Comparison of ENCODE assay signal across 31 cellular contexts in the genomic region with DNA sequence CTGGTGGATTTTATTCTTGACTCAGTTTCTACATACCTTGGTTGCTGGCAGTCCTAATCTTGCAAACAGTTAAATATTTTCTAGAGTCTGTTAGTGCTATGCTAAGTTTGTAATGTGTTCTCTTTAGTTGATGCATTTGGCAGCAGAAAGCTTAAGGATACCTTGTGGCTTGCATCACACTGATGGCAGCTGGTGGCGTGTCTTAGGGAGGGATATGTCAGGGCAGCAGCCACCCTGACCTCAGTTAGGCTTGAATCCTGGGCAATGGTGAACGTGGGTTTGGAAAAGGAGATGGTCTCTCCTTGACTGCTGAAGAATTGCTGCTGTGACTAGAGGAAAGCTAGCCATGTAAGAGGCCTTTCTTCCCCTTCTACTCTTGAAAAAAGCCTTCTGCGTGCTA. TPM values are rescaled to one million over a fixed set of nuclear protein-coding genes. Genes with fewer than 3 reads are reported as not detected.
A peak's percentile ranks its signal among the peaks of the same experiment; 100 is the strongest.
DNase-seq lines count a peak whose midpoint lies in the region; ATAC-seq, FAIRE-seq and TF ChIP-seq lines count a peak whose summit lies in the region.
"Had no signal": no experiment of that assay in that cellular context is flagged by ENCODE, and none has a peak within 500 bp of the region (broad histone marks: within the 10 kb centered on the region; RNA-seq: fewer than 3 reads in every experiment).

No MANE protein-coding gene starts in this region.

- H4K5ac ChIP-seq in H9 (ENCODE audit: insufficient read length, low read depth, low read length) (no peak overlapping the region), H1 (ENCODE audit: insufficient read length, low read depth, low read length) (no peak overlapping the region)

- H3K9ac ChIP-seq in H9 (ENCODE audit: extremely low read depth, insufficient read length, low read length), result no peak overlapping the region
- H3K9ac ChIP-seq in H1 (replicated peaks in 1 of 4; ENCODE audit: extremely low read depth in 1 of 4, low read depth in 3 of 4, low read length in 3 of 4), result 0 out of 7 replicates have a peak overlapping the region, but pooled peaks of 1 of the 4 experiments have one; percentile 9

- intact Hi-C loops in activated CD8-positive, alpha-beta T cell treated with anti-CD3 and anti-CD28 coated beads for 36 hours (cut with micrococcal nuclease), result no loop called here
- intact Hi-C loops in psoas muscle (cut with DNase I), result no loop called here

- H3K79me1 ChIP-seq in H9 (ENCODE audit: insufficient read depth, low read depth, low read length, poor library complexity, severe bottlenecking) (no peaks in the 10 kb centered on the region), H1 (ENCODE audit: low read depth, low read length) (no peaks in the 10 kb centered on the region)

- H3K4me2 ChIP-seq in H9 (ENCODE audit: insufficient read depth, insufficient read length, low read length), result no peak overlapping the region
- no peak overlapping the region for H3K4me2 ChIP-seq in H1 (ENCODE audit: insufficient read depth in 1 of 2, low read depth in 2 of 2, low read length in 2 of 2)
- H3K4me2 ChIP-seq: hepatocyte had no signal

- H4K8ac ChIP-seq in H9 (replicated peaks; ENCODE audit: insufficient read length, low read depth, low read length) (no peak overlapping the region), H1 (ENCODE audit: extremely low read depth, insufficient read depth, low read length) (no peak overlapping the region)

- no peak for TF ChIP-seq EP300 in H1 (IDR thresholded peaks at IDR 0.05; ENCODE audit: borderline replicate concordance in 1 of 2, low read depth in 2 of 2, low read length in 2 of 2)

- no peak for DNase-seq in activated CD8-positive, alpha-beta T cell treated with anti-CD3 and anti-CD28 coated beads for 36 hours
- DNase-seq in activated CD8-positive, alpha-beta T cell treated with anti-CD3 and anti-CD28 coated beads, Interleukin-2, amount 10 ng/mL, durations not matched to agents 7 days and 5 days, result no peak
- DNase-seq in H9, result no peak
- no peak for DNase-seq in H1 (ENCODE audit: low read depth in 1 of 2, low spot score in 2 of 2)
- no peak for DNase-seq in psoas muscle
- no peak for DNase-seq in DMS 273 treated with DMSO at 0.1 percent for 48 hours (lab: John Stamatoyannopoulos, UW)
- DNase-seq in SHP77 (lab: John Stamatoyannopoulos, UW), result no peak
- DNase-seq: activated CD4-positive, alpha-beta T cell treated with anti-CD3 and anti-CD28 coated beads, Interleukin-2, amount 50 U/mL, for 48 hours; activated CD4-positive, CD25-positive, alpha-beta regulatory T cell; activated T-cell treated with anti-CD3 and anti-CD28 coated beads for 4 hours; aorta; foreskin keratinocyte; H7; KG1; mesenchymal stem cell; MM.1S; NCI-H2029; NCI-H526 treated with DMSO at 0.1 percent for 48 hours; nucleus accumbens; sigmoid colon; SJCRH30; stimulated activated CD4-positive, alpha-beta T cell treated with anti-CD3 and anti-CD28 coated beads, Interleukin-15, amount 100 ng/mL, for 24 hours; stomach; tibial artery had no signal

- H3K18ac ChIP-seq in H9 (ENCODE audit: insufficient read length, low read depth, low read length), result no peak overlapping the region
- H3K18ac ChIP-seq in H1 (ENCODE audit: extremely low read depth, low read length), result no peak overlapping the region

- H3K23me2 ChIP-seq in H9 (ENCODE audit: insufficient read length, low read depth, low read length, poor library complexity, severe bottlenecking) (peaks cover 9% of the 10 kb centered on the region), H1 (ENCODE audit: low read depth, low read length) (peaks cover 11% of the 10 kb centered on the region)

- H3K27me3 ChIP-seq in H9 (ENCODE audit: insufficient read depth, low read length) (no peaks in the 10 kb centered on the region), H1 (replicated peaks in 1 of 4; ENCODE audit: control insufficient read depth in 3 of 4, extremely low read depth in 1 of 4, insufficient read depth in 3 of 4, low read length in 3 of 4) (peaks cover 0 to 2% (median 0%) of the 10 kb centered on the region in 4 experiments; a peak in 2 of 7 replicates), psoas muscle (ENCODE audit: insufficient read depth in 3 of 3, low read length in 2 of 3) (no peaks in the 10 kb centered on the region)
- H3K27me3 ChIP-seq: esophagus muscularis mucosa, foreskin keratinocyte, hepatocyte, sigmoid colon, SJCRH30, stomach, tibial artery had no signal

- peaks cover 40% of the 10 kb centered on the region for H3K4me1 Mint-ChIP-seq in activated CD8-positive, alpha-beta T cell treated with anti-CD3 and anti-CD28 coated beads for 36 hours (ENCODE audit: low read depth)
- H3K4me1 Mint-ChIP-seq in activated CD8-positive, alpha-beta T cell treated with anti-CD3 and anti-CD28 coated beads, Interleukin-2, amount 10 ng/mL, durations not matched to agents 7 days and 5 days (ENCODE audit: low read depth), result peaks cover 36% of the 10 kb centered on the region
- H3K4me1 Mint-ChIP-seq in H9, result peaks cover 16 to 19% of the 10 kb centered on the region in 2 experiments

- H3K23ac ChIP-seq in H9 (ENCODE audit: insufficient read length, low read depth, low read length) (no peak overlapping the region), H1 (ENCODE audit: insufficient read length) (no peak overlapping the region)

- peaks cover 48% of the 10 kb centered on the region for H3K36me3 Mint-ChIP-seq in activated CD8-positive, alpha-beta T cell treated with anti-CD3 and anti-CD28 coated beads for 36 hours (ENCODE audit: low read depth)
- peaks cover 61% of the 10 kb centered on the region for H3K36me3 Mint-ChIP-seq in activated CD8-positive, alpha-beta T cell treated with anti-CD3 and anti-CD28 coated beads, Interleukin-2, amount 10 ng/mL, durations not matched to agents 7 days and 5 days (ENCODE audit: low read depth)
- H3K36me3 Mint-ChIP-seq in H9 (ENCODE audit: insufficient read depth in 1 of 3, low read depth in 3 of 3), result peaks cover 6 to 36% (median 17%) of the 10 kb centered on the region in 3 experiments; a peak in 6 of 7 replicates

- FAIRE-seq in H1 (lab: Jason Lieb, UNC), result no peak
- FAIRE-seq: G401.6, HTR-8/SVneo had no signal

- H3K4me1 ChIP-seq in H9 (ENCODE audit: insufficient read depth, low read length) (no peaks in the 10 kb centered on the region), H1 (replicated peaks in 1 of 4; ENCODE audit: control insufficient read depth in 3 of 4, insufficient read depth in 4 of 4, low read length in 3 of 4) (peaks cover 0 to 3% (median under 1%) of the 10 kb centered on the region in 4 experiments; a peak in 1 of 7 replicates), psoas muscle (peaks cover 29% of the 10 kb centered on the region)
- H3K4me1 ChIP-seq: prostate gland, SJCRH30 had no signal

- H3K4me3 Mint-ChIP-seq in activated CD8-positive, alpha-beta T cell treated with anti-CD3 and anti-CD28 coated beads for 36 hours, result no peak overlapping the region
- H3K4me3 Mint-ChIP-seq in activated CD8-positive, alpha-beta T cell treated with anti-CD3 and anti-CD28 coated beads, Interleukin-2, amount 10 ng/mL, durations not matched to agents 7 days and 5 days, result no peak overlapping the region
- H3K4me3 Mint-ChIP-seq in H9, result no peak overlapping the region

- POLR2A ChIA-PET in activated CD8-positive, alpha-beta T cell treated with anti-CD3 and anti-CD28 coated beads for 36 hours (lab: Charles Lee), result no interaction called here
- POLR2A ChIA-PET in activated CD8-positive, alpha-beta T cell treated with anti-CD3 and anti-CD28 coated beads, Interleukin-2, amount 10 ng/mL, durations not matched to agents 7 days and 5 days (lab: Charles Lee), result interaction anchor here (1.0 kb wide), 1 partner anchor 12 kb away, joined by 3 read pairs; no protein-coding TSS in a partner anchor
- POLR2A ChIA-PET in H1 (lab: Charles Lee; ENCODE audit: partially characterized antibody), result interaction anchor here (1.5 kb wide), 1 partner anchor 12 kb away, joined by 6 read pairs; no protein-coding TSS in a partner anchor

- H3K4me3 ChIP-seq in H1 (ENCODE audit: extremely low read depth in 1 of 4, insufficient read depth in 2 of 4, low read depth in 3 of 4, low read length in 4 of 4) (no peak overlapping the region), psoas muscle (no peak overlapping the region)
- H3K4me3 ChIP-seq: esophagus muscularis mucosa, hepatocyte, prostate gland, sigmoid colon, SJCRH30, stomach, tibial artery had no signal

- H3K56ac ChIP-seq in H9 (ENCODE audit: insufficient read length, low read depth, low read length) (no peak overlapping the region), H1 (replicated peaks; ENCODE audit: insufficient read length, low read depth, low read length) (no peak overlapping the region)

- H3K9me3 ChIP-seq in H9 (ENCODE audit: control insufficient read depth, low read depth, low read length) (no peaks in the 10 kb centered on the region), H1 (ENCODE audit: insufficient read depth in 2 of 2, low read depth in 1 of 2, low read length in 1 of 2) (peaks cover 5% of the 10 kb centered on the region in 2 experiments; a peak in 3 of 4 replicates), psoas muscle (no peaks in the 10 kb centered on the region)
- H3K9me3 ChIP-seq: esophagus muscularis mucosa, prostate gland, sigmoid colon, SJCRH30, stomach, tibial artery had no signal

- CTCF ChIA-PET in activated CD8-positive, alpha-beta T cell treated with anti-CD3 and anti-CD28 coated beads for 36 hours (lab: Charles Lee), result no interaction called here
- CTCF ChIA-PET in activated CD8-positive, alpha-beta T cell treated with anti-CD3 and anti-CD28 coated beads, Interleukin-2, amount 10 ng/mL, durations not matched to agents 7 days and 5 days (lab: Charles Lee), result no interaction called here
- CTCF ChIA-PET in H1 (lab: Charles Lee; ENCODE audit: partially characterized antibody), result no interaction called here

- no peak overlapping the region for H2BK15ac ChIP-seq in H9 (ENCODE audit: low read depth, low read length)
- no peak overlapping the region for H2BK15ac ChIP-seq in H1 (ENCODE audit: low read length)

- H2AK5ac ChIP-seq in H9 (ENCODE audit: insufficient read length, low read length) (no peak overlapping the region), H1 (ENCODE audit: low read depth, low read length) (no peak overlapping the region; the same call in 1 of the 2 replicates)

- no peak for ATAC-seq in activated CD8-positive, alpha-beta T cell treated with anti-CD3 and anti-CD28 coated beads for 36 hours
- ATAC-seq in activated CD8-positive, alpha-beta T cell treated with anti-CD3 and anti-CD28 coated beads, Interleukin-2, amount 10 ng/mL, durations not matched to agents 7 days and 5 days, result no peak
- ATAC-seq in psoas muscle, result peak in 1 of 4 donors; percentile 21
- no peak for ATAC-seq in GM21447 (IDR thresholded peaks at IDR 0.05; ENCODE audit: unreplicated experiment)
- ATAC-seq: foreskin keratinocyte, Panc1 had no signal

- no peaks in the 10 kb centered on the region for H3K27me3 Mint-ChIP-seq in activated CD8-positive, alpha-beta T cell treated with anti-CD3 and anti-CD28 coated beads for 36 hours
- H3K27me3 Mint-ChIP-seq in activated CD8-positive, alpha-beta T cell treated with anti-CD3 and anti-CD28 coated beads, Interleukin-2, amount 10 ng/mL, durations not matched to agents 7 days and 5 days (ENCODE audit: low read depth), result no peaks in the 10 kb centered on the region
- peaks cover 4% of the 10 kb centered on the region for H3K27me3 Mint-ChIP-seq in H9 (ENCODE audit: low read depth)

- H2BK5ac ChIP-seq in H9 (ENCODE audit: insufficient read length, low read length) (no peak overlapping the region), H1 (ENCODE audit: low read depth, low read length) (0 out of 2 replicates have a peak overlapping the region, but pooled peaks have one; percentile 14)

- TF ChIP-seq CTCF in activated CD8-positive, alpha-beta T cell treated with anti-CD3 and anti-CD28 coated beads for 36 hours (IDR thresholded peaks at IDR 0.05), result no peak
- no peak for TF ChIP-seq CTCF in H9 (conservative IDR thresholded peaks at IDR 0.05)
- no peak for TF ChIP-seq CTCF in H1 (IDR thresholded peaks at IDR 0.05; ENCODE audit: control extremely low read depth in 1 of 3, insufficient read depth in 1 of 3, low read depth in 1 of 3, low read length in 3 of 3)
- no peak for TF ChIP-seq CTCF in psoas muscle (IDR thresholded peaks at IDR 0.05)

- no peak overlapping the region for H3K4ac ChIP-seq in H9 (ENCODE audit: low read depth, low read length)
- H3K4ac ChIP-seq in H1 (replicated peaks; ENCODE audit: insufficient read length, low read depth, low read length), result no peak overlapping the region

- no peak overlapping the region for H3K27ac ChIP-seq in H9 (ENCODE audit: insufficient read length, low read depth, low read length)
- no peak overlapping the region for H3K27ac ChIP-seq in H1 (ENCODE audit: low read depth, low read length)
- peak overlapping the region; percentile 54 for H3K27ac ChIP-seq in psoas muscle
- H3K27ac ChIP-seq: foreskin keratinocyte, hepatocyte, prostate gland, sigmoid colon, SJCRH30 had no signal

- H3K14ac ChIP-seq in H9 (ENCODE audit: insufficient read depth, low read length) (no peak overlapping the region), H1 (ENCODE audit: insufficient read length) (no peak overlapping the region)

- no peak overlapping the region for H2AFZ ChIP-seq in H9 (ENCODE audit: low read length)
- no peak overlapping the region for H2AFZ ChIP-seq in H1 (ENCODE audit: low read length)
- H2AFZ ChIP-seq: hepatocyte had no signal

- no CpG with 5 or more reads among the region's 3 CpGs for WGBS in H9 (ENCODE audit: extremely low coverage, insufficient read length, low lambda C conversion rate)
- 79% methylated on average over 3 of the region's 3 CpGs; no CpG with 5 or more reads in 1 of the 2 experiments for WGBS in H1 (ENCODE audit: extremely low coverage in 1 of 2, insufficient coverage in 1 of 2, insufficient read length in 1 of 2, insufficient replicate concordance in 2 of 2, low coverage in 1 of 2, low lambda C conversion rate in 2 of 2, missing lambda C conversion rate in 1 of 2), 2 experiments
- WGBS in psoas muscle, 3 donors, result 46 to 55% (median 54%) methylated on average over 3 of the region's 3 CpGs

- H3K79me2 ChIP-seq in H9 (ENCODE audit: insufficient read depth, low read length) (no peaks in the 10 kb centered on the region), H1 (ENCODE audit: control insufficient read depth in 1 of 2, insufficient read depth in 2 of 2, low read length in 2 of 2) (no peaks in the 10 kb centered on the region)

- TF ChIP-seq RAD21 in H1 (IDR thresholded peaks at IDR 0.05 in 1 of 2, conservative IDR thresholded peaks at IDR 0.05 in 1 of 2; ENCODE audit: low read depth in 2 of 2, low read length in 2 of 2), result no peak

- H3K36me3 ChIP-seq in H1 (ENCODE audit: control insufficient read depth in 2 of 4, insufficient read depth in 4 of 4, low read length in 3 of 4), result peaks cover 0 to 6% (median 1%) of the 10 kb centered on the region in 4 experiments; a peak in 2 of 8 replicates
- H3K36me3 ChIP-seq in psoas muscle (ENCODE audit: insufficient read depth in 1 of 2, low read depth in 1 of 2), result peaks cover 3 to 68% of the 10 kb centered on the region in 2 donors

- no peak overlapping the region for H3T11ph ChIP-seq in H9 (ENCODE audit: low read length)

- H2BK20ac ChIP-seq in H9 (ENCODE audit: low read depth, low read length, poor library complexity, severe bottlenecking) (no peak overlapping the region), H1 (ENCODE audit: low read length) (no peak overlapping the region)

- H4K91ac ChIP-seq in H9 (ENCODE audit: insufficient read length, low read depth, low read length), result no peak overlapping the region
- no peak overlapping the region for H4K91ac ChIP-seq in H1 (replicated peaks; ENCODE audit: insufficient read length, low read length)

- H2BK120ac ChIP-seq in H9 (ENCODE audit: low read depth, low read length, poor library complexity, severe bottlenecking), result no peak overlapping the region
- no peak overlapping the region for H2BK120ac ChIP-seq in H1 (replicated peaks; ENCODE audit: low read depth, low read length)

- no peak for TF ChIP-seq POLR2A in H1 (IDR thresholded peaks at IDR 0.05; ENCODE audit: control extremely low read depth in 1 of 2, low read depth in 2 of 2, low read length in 2 of 2)

- no peaks in the 10 kb centered on the region for H3K9me3 Mint-ChIP-seq in activated CD8-positive, alpha-beta T cell treated with anti-CD3 and anti-CD28 coated beads for 36 hours
- H3K9me3 Mint-ChIP-seq in activated CD8-positive, alpha-beta T cell treated with anti-CD3 and anti-CD28 coated beads, Interleukin-2, amount 10 ng/mL, durations not matched to agents 7 days and 5 days (ENCODE audit: insufficient read depth), result no peaks in the 10 kb centered on the region
- H3K9me3 Mint-ChIP-seq in H9, result peaks cover 3 to 9% of the 10 kb centered on the region in 2 experiments; a peak in 3 of 5 replicates

- H4K20me1 ChIP-seq in H9 (ENCODE audit: control insufficient read depth, insufficient read depth, insufficient read length) (no peaks in the 10 kb centered on the region), H1 (replicated peaks in 1 of 2; ENCODE audit: control insufficient read depth in 1 of 2, insufficient read depth in 2 of 2, low read length in 2 of 2) (no peaks in the 10 kb centered on the region)

- H2BK12ac ChIP-seq in H9 (ENCODE audit: insufficient read length, low read depth, low read length) (no peak overlapping the region), H1 (ENCODE audit: low read depth, low read length) (no peak overlapping the region)

- H3K27ac Mint-ChIP-seq in activated CD8-positive, alpha-beta T cell treated with anti-CD3 and anti-CD28 coated beads for 36 hours, result peak overlapping the region; percentile 28
- H3K27ac Mint-ChIP-seq in activated CD8-positive, alpha-beta T cell treated with anti-CD3 and anti-CD28 coated beads, Interleukin-2, amount 10 ng/mL, durations not matched to agents 7 days and 5 days, result no peak overlapping the region
- peak overlapping the region; percentile 4 to 40 (median 26); a peak in 3 of 7 replicates for H3K27ac Mint-ChIP-seq in H9

RNA-seq across cellular contexts. Expression of a gene that starts 4.2 kb away (rescaled TPM):
- total RNA-seq in activated CD8-positive, alpha-beta T cell treated with anti-CD3 and anti-CD28 coated beads for 36 hours, result 10 to 100 TPM; 64.9 to 67.3 TPM
- 10 to 100 TPM; 71.7 to 73.3 TPM for total RNA-seq in activated CD8-positive, alpha-beta T cell treated with anti-CD3 and anti-CD28 coated beads, Interleukin-2, amount 10 ng/mL, durations not matched to agents 7 days and 5 days
- total RNA-seq in H9 (2021) (23.8 and 25.6 TPM in 2 replicates), psoas muscle (10 to 100 TPM; 46.4 to 60.2 (median 50.9) TPM)
- 15.1 and 19.8 TPM in 2 replicates for total RNA-seq in H1 (2021; fragmentation: NEBNext Ultra II Directional; extraction: Animal tissue kit (Norgen Biotek cat#: 25700))
- polyA plus RNA-seq in H1 (2011; rRNA removed) (11.3 and 21.5 TPM in 2 replicates), psoas muscle (10 to 100 TPM; 30.1 to 63.0 (median 31.6) TPM)
- polyA plus RNA-seq in H1 (2011; cell fraction: cytosol; rRNA removed), result 15.2 TPM
- 7.9 TPM for polyA plus RNA-seq in H1 (2011; cell fraction: nucleus; rRNA removed)
- polyA plus RNA-seq in H1 (2012, experiment 1 of 2), result 16.9 to 22.9 TPM (median 19.6 TPM) in 4 replicates
- polyA plus RNA-seq in H1 (2012, experiment 2 of 2), result 7.5 TPM
- polyA plus RNA-seq in H1 (2013, experiment 1 of 2), result 9.3 TPM
- 8.5 TPM for polyA plus RNA-seq in H1 (2013, experiment 2 of 2)
- polyA minus RNA-seq in H1 (2011; rRNA and poly(A)+ RNA removed), result 8.1 and 19.0 TPM in 2 replicates
- 4.3 TPM for polyA minus RNA-seq in H1 (2011; cell fraction: cytosol; rRNA and poly(A)+ RNA removed)
- 6.9 TPM for polyA minus RNA-seq in H1 (2011; cell fraction: nucleus; rRNA and poly(A)+ RNA removed)
- total RNA-seq: SJCRH30 had no signal

RNA-seq across cellular contexts. Expression of a gene that starts 55.1 kb away (rescaled TPM):
- 10 to 100 TPM; 72.2 to 73.0 TPM for total RNA-seq in activated CD8-positive, alpha-beta T cell treated with anti-CD3 and anti-CD28 coated beads for 36 hours
- total RNA-seq in activated CD8-positive, alpha-beta T cell treated with anti-CD3 and anti-CD28 coated beads, Interleukin-2, amount 10 ng/mL, durations not matched to agents 7 days and 5 days, result 10 to 100 TPM; 54.1 to 55.2 TPM
- 89.5 and 95.5 TPM in 2 replicates for total RNA-seq in H9 (2021)
- total RNA-seq in H1 (2021; fragmentation: NEBNext Ultra II Directional; extraction: Animal tissue kit (Norgen Biotek cat#: 25700)), result 90.1 and 93.3 TPM in 2 replicates
- 34.8 and 44.5 TPM in 2 replicates for polyA plus RNA-seq in H1 (2011; rRNA removed)
- 45.5 TPM for polyA plus RNA-seq in H1 (2011; cell fraction: cytosol; rRNA removed)
- polyA plus RNA-seq in H1 (2011; cell fraction: nucleus; rRNA removed), result 19.9 TPM
- polyA plus RNA-seq in H1 (2012, experiment 1 of 2), result 82.3 to 139 TPM (median 89.0 TPM) in 4 replicates
- polyA plus RNA-seq in H1 (2012, experiment 2 of 2), result 7.4 TPM
- polyA plus RNA-seq in H1 (2013, experiment 1 of 2), result 65.7 TPM
- polyA plus RNA-seq in H1 (2013, experiment 2 of 2), result 62.7 TPM
- 47.9 and 55.2 TPM in 2 replicates for polyA minus RNA-seq in H1 (2011; rRNA and poly(A)+ RNA removed)
- polyA minus RNA-seq in H1 (2011; cell fraction: cytosol; rRNA and poly(A)+ RNA removed), result 43.7 TPM
- 53.2 TPM for polyA minus RNA-seq in H1 (2011; cell fraction: nucleus; rRNA and poly(A)+ RNA removed)
- total RNA-seq in psoas muscle, result 10 to 100 TPM; 14.4 to 21.8 (median 17.8) TPM
- 10 to 100 TPM; 11.3 to 21.7 (median 19.3) TPM for polyA plus RNA-seq in psoas muscle

RNA-seq across cellular contexts. Expression of a gene that starts 55.2 kb away (rescaled TPM):
- 100 to 1,000 TPM; 111 to 117 TPM for total RNA-seq in activated CD8-positive, alpha-beta T cell treated with anti-CD3 and anti-CD28 coated beads for 36 hours
- total RNA-seq in activated CD8-positive, alpha-beta T cell treated with anti-CD3 and anti-CD28 coated beads, Interleukin-2, amount 10 ng/mL, durations not matched to agents 7 days and 5 days, result 100 to 1,000 TPM; 170 to 177 TPM
- total RNA-seq in H9 (2021) (38.7 and 38.9 TPM in 2 replicates), psoas muscle (100 to 1,000 TPM in 1 of 4 donors, 10 to 100 TPM in 3; 47.5 to 138 (median 69.2) TPM)
- 45.4 and 50.1 TPM in 2 replicates for total RNA-seq in H1 (2021; fragmentation: NEBNext Ultra II Directional; extraction: Animal tissue kit (Norgen Biotek cat#: 25700))
- polyA plus RNA-seq in H1 (2011; rRNA removed) (8.9 and 16.1 TPM in 2 replicates), psoas muscle (100 to 1,000 TPM in 1 of 3 donors, 10 to 100 TPM in 2; 74.1 to 116 (median 94.9) TPM)
- polyA plus RNA-seq in H1 (2011; cell fraction: cytosol; rRNA removed), result 18.5 TPM
- polyA plus RNA-seq in H1 (2011; cell fraction: nucleus; rRNA removed), result 8.6 TPM
- polyA plus RNA-seq in H1 (2012, experiment 1 of 2), result 30.5 to 43.9 TPM (median 32.6 TPM) in 4 replicates
- polyA plus RNA-seq in H1 (2012, experiment 2 of 2), result 11.6 TPM
- 34.6 TPM for polyA plus RNA-seq in H1 (2013, experiment 1 of 2)
- 34.6 TPM for polyA plus RNA-seq in H1 (2013, experiment 2 of 2)
- polyA minus RNA-seq in H1 (2011; rRNA and poly(A)+ RNA removed), result 7.3 and 9.3 TPM in 2 replicates
- polyA minus RNA-seq in H1 (2011; cell fraction: cytosol; rRNA and poly(A)+ RNA removed), result 8.7 TPM
- 9.3 TPM for polyA minus RNA-seq in H1 (2011; cell fraction: nucleus; rRNA and poly(A)+ RNA removed)
